ENCODE assay signal across 8 cellular contexts in the genomic region with DNA sequence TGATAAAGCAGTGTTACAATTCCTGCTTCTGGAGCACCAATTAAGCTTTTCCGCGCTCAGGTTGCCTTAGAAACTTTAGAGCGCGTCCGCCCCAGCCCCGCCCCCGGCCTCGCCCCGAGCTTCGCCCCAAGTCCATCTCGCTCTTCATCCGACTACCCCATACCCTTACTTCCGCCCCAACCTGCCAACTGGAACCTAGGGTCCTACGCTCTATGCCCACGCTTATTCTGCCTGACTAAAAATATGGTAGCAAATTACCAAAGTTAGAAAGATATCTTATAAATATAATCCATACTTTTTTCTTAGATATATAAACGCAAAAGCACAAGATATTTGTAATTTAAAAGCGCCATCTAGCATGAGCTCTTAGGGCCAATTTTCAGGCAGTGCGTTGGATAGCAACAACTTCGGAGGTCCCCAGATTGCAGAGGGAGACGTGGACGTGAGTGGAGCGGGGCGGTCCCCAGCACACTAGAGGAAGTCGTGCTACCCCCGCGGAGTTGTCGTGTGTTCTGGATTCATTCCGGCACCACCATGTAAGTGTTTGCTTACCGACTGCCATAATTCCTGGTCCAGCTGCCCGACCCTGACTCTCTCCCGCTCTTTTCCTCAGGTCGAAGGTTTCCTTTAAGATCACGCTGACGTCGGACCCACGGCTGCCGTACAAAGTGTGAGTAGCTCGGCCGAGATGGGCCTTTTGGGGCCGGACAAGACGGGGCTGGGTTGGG. TPM values are rescaled to one million over a fixed set of nuclear protein-coding genes. Genes with fewer than 3 reads are reported as not detected.
DNase-seq lines count a peak whose midpoint lies in the region; ATAC-seq, FAIRE-seq and TF ChIP-seq lines count a peak whose summit lies in the region.

A gene (plus strand): TSS at position 466 of the 728 bp plus-strand sequence. CDS start 69 bp downstream, at position 535.

- FAIRE-seq in bronchial epithelial cell (lab: Jason Lieb, UNC), result no peak

- H3K27ac ChIP-seq in iPS-20b (ENCODE audit: low read length) (peak within 1 kb of the TSS; percentile 34), skin epidermis (peak within 1 kb of the TSS; percentile 60 to 97 (median 92))

- H3K9me3 ChIP-seq in iPS-20b (ENCODE audit: insufficient read depth, low read depth, low read length), result no peaks in the 10 kb centered on the region

- DNase-seq in AG04449 (ENCODE audit: low read depth, low spot score), result peak; percentile 77
- DNase-seq in NCI-H2227 treated with DMSO at 0.1 percent for 48 hours (lab: John Stamatoyannopoulos, UW), result peak; percentile 90
- DNase-seq in bronchial epithelial cell (ENCODE audit: low read depth), result peak; percentile 89

- POLR2A ChIA-PET in AG04449 (lab: Yijun Ruan, JAX), result interaction anchor here (0.6 to 1.3 kb wide), 3 partner anchors 468 to 563 kb away, joined by 3 to 4 read pairs (median 4); no protein-coding TSS in a partner anchor

- H3K4me1 ChIP-seq in iPS-20b (ENCODE audit: insufficient read depth, low read length), result peaks cover 25% of the 10 kb centered on the region

- CTCF ChIA-PET in AG04449 (lab: Yijun Ruan, JAX), result interaction anchor here (1.0 to 1.4 kb wide), 3 partner anchors 13 to 480 kb away, joined by 3 to 5 read pairs (median 3); a partner anchor contains a TSS

- peak within 1 kb of the TSS; percentile 88 for H3K9ac ChIP-seq in iPS-20b (ENCODE audit: low read depth, low read length)

- TF ChIP-seq CTCF in AG04449 (IDR thresholded peaks at IDR 0.05; ENCODE audit: insufficient read depth, low read length, missing control alignments) (no peak), WI38 (IDR thresholded peaks at IDR 0.05; ENCODE audit: low read depth, low read length) (no peak), bronchial epithelial cell (IDR thresholded peaks at IDR 0.05; ENCODE audit: insufficient read depth, low read length, severe bottlenecking) (no peak)

- H3K36me3 ChIP-seq in bronchial epithelial cell (ENCODE audit: control insufficient read depth, insufficient read depth, low read length) (no peaks in the 10 kb centered on the region), iPS-20b (ENCODE audit: insufficient read depth, low read depth, low read length) (peaks cover 32% of the 10 kb centered on the region)

- H3K27me3 ChIP-seq in bronchial epithelial cell (ENCODE audit: control insufficient read depth, insufficient read depth, low read length) (no peaks in the 10 kb centered on the region), iPS-20b (ENCODE audit: insufficient read depth, low read length) (no peaks in the 10 kb centered on the region)

- ATAC-seq in GM18907 (IDR thresholded peaks at IDR 0.05; ENCODE audit: unreplicated experiment), result peak; percentile 97
- ATAC-seq in HG03159 (IDR thresholded peaks at IDR 0.05; ENCODE audit: unreplicated experiment), result peak; percentile 95

- H3K4me3 ChIP-seq in AG04449 (ENCODE audit: low read depth, low read length) (peak within 1 kb of the TSS; percentile 86), WI38 (ENCODE audit: low read depth, low read length) (peak within 1 kb of the TSS; percentile 83), bronchial epithelial cell (ENCODE audit: low read depth, low read length) (peak within 1 kb of the TSS; percentile 63), iPS-20b (ENCODE audit: low read length) (peak within 1 kb of the TSS; percentile 94), skin epidermis (peak within 1 kb of the TSS; percentile 72 to 92 (median 74))

RNA-seq across cellular contexts. Expression of the gene that starts here (rescaled TPM):
- 102 and 130 TPM in 2 replicates for total RNA-seq in bronchial epithelial cell

Comparison
In these comparisons a context has a peak if more than half of its experiments do, and no peak if none do; other contexts are left out.
1. Peak in every context shown above with its lines: DNase-seq, ATAC-seq, H3K4me3 ChIP-seq and H3K27ac ChIP-seq.